19 cellular contexts compared by ENCODE assay signal in genomic region chr2:76251342-76251741, GRCh38.
A peak's percentile ranks its signal among the peaks of the same experiment; 100 is the strongest.
DNase-seq lines count a peak whose midpoint lies in the region; ATAC-seq, FAIRE-seq and TF ChIP-seq lines count a peak whose summit lies in the region.
"Had no signal": no experiment of that assay in that cellular context is flagged by ENCODE, and none has a peak within 500 bp of the region (broad histone marks: within the 10 kb centered on the region; RNA-seq: fewer than 3 reads in every experiment).

No MANE protein-coding gene starts in this region.

- H3K36me3 ChIP-seq in GM12878 (ENCODE audit: control insufficient read depth in 2 of 2, insufficient read depth in 2 of 2, low read length in 1 of 2) (no peaks in the 10 kb centered on the region), OCI-LY7 (ENCODE audit: insufficient read depth, low read length) (no peaks in the 10 kb centered on the region), stomach (no peaks in the 10 kb centered on the region), neural progenitor cell (no peaks in the 10 kb centered on the region)
- H3K36me3 ChIP-seq: BE2C, HAP-1 had no signal

- FAIRE-seq in GM12878 (lab: Jason Lieb, UNC): no peak
- FAIRE-seq: A549, D721Med, GM19239, H1 had no signal

- H3K4me3 Mint-ChIP-seq in neural progenitor cell: no peak overlapping the region
- H3K4me3 Mint-ChIP-seq: CD14-positive monocyte; CD8-positive, alpha-beta T cell had no signal

- SMC1A ChIA-PET in GM12878 (lab: Charles Lee; ENCODE audit: uncharacterized antibody, unreplicated experiment): no interaction called here

- H3K27me3 ChIP-seq in GM12878 (replicated peaks in 1 of 2; ENCODE audit: control insufficient read depth in 2 of 2, insufficient read depth in 2 of 2, low read length in 1 of 2) (no peaks in the 10 kb centered on the region), stomach (no peaks in the 10 kb centered on the region), neural progenitor cell (no peaks in the 10 kb centered on the region)
- H3K27me3 ChIP-seq: BE2C had no signal

- no peak for TF ChIP-seq EP300 in GM12878 (IDR thresholded peaks at IDR 0.05; ENCODE audit: borderline replicate concordance in 1 of 2, control insufficient read depth in 1 of 2, low read depth in 2 of 2, low read length in 2 of 2)
- no peak for TF ChIP-seq EP300 in stomach (IDR thresholded peaks at IDR 0.05)

- H3K4me1 Mint-ChIP-seq in neural progenitor cell: peaks cover under 1% of the 10 kb centered on the region
- H3K4me1 Mint-ChIP-seq: CD14-positive monocyte had no signal

- no peaks in the 10 kb centered on the region for H3K79me2 ChIP-seq in GM12878 (ENCODE audit: control insufficient read depth, insufficient read depth, low read length)
- no peaks in the 10 kb centered on the region for H3K79me2 ChIP-seq in OCI-LY7 (ENCODE audit: insufficient read depth, low read depth, low read length)
- H3K79me2 ChIP-seq in neural progenitor cell (ENCODE audit: low read depth): no peaks in the 10 kb centered on the region

- H3K9ac ChIP-seq in GM12878 (ENCODE audit: control insufficient read depth, insufficient read depth, low read length) (no peak overlapping the region), neural progenitor cell (no peak overlapping the region)

- no peak overlapping the region for H3K4me3 ChIP-seq in GM12878
- H3K4me3 ChIP-seq in OCI-LY7 (ENCODE audit: low read depth, low read length, poor library complexity, severe bottlenecking): no peak overlapping the region
- no peak overlapping the region for H3K4me3 ChIP-seq in stomach
- H3K4me3 ChIP-seq in neural progenitor cell: no peak overlapping the region
- H3K4me3 ChIP-seq: A549, HAP-1 had no signal

- no peak overlapping the region for H3K27ac ChIP-seq in GM12878 (ENCODE audit: control insufficient read depth, insufficient read depth)
- H3K27ac ChIP-seq in OCI-LY7 (ENCODE audit: low read depth, low read length, poor library complexity, severe bottlenecking): no peak overlapping the region
- H3K27ac ChIP-seq in stomach: no peak overlapping the region
- no peak overlapping the region for H3K27ac ChIP-seq in neural progenitor cell
- H3K27ac ChIP-seq: A549 had no signal

- no peaks in the 10 kb centered on the region for H3K9me2 ChIP-seq in OCI-LY7 (ENCODE audit: insufficient read depth, low read length)

- no peak for TF ChIP-seq RAD21 in GM12878 (IDR thresholded peaks at IDR 0.05; ENCODE audit: insufficient read depth, low read depth, low read length)

- no peaks in the 10 kb centered on the region for H4K20me1 ChIP-seq in GM12878 (ENCODE audit: control insufficient read depth, insufficient read depth)
- no peaks in the 10 kb centered on the region for H4K20me1 ChIP-seq in OCI-LY7 (ENCODE audit: insufficient read depth, low read length)
- H4K20me1 ChIP-seq in neural progenitor cell (ENCODE audit: low read depth): no peaks in the 10 kb centered on the region

- H3K4me1 ChIP-seq in GM12878 (ENCODE audit: control insufficient read depth, insufficient read depth, low read length) (no peaks in the 10 kb centered on the region), OCI-LY7 (ENCODE audit: insufficient read depth, low read length, poor library complexity, severe bottlenecking) (no peaks in the 10 kb centered on the region), stomach (no peaks in the 10 kb centered on the region), neural progenitor cell (no peaks in the 10 kb centered on the region)
- H3K4me1 ChIP-seq: A549, BE2C, HAP-1 had no signal

- ATAC-seq in GM18867 (IDR thresholded peaks at IDR 0.05; ENCODE audit: unreplicated experiment) (peak; percentile 51), GM12878 (peak; percentile 59)
- ATAC-seq: A549; CD8-positive, alpha-beta T cell had no signal

- H2AFZ ChIP-seq in GM12878 (ENCODE audit: control insufficient read depth, low read depth, low read length): no peak overlapping the region
- H2AFZ ChIP-seq in OCI-LY7 (ENCODE audit: low read length): no peak overlapping the region
- H2AFZ ChIP-seq in neural progenitor cell (replicated peaks): no peak overlapping the region

- intact Hi-C loops in GM12878 (cut with micrococcal nuclease; ENCODE audit: unreplicated experiment): no loop called here
- intact Hi-C loops in OCI-LY7 (cut with micrococcal nuclease; ENCODE audit: unreplicated experiment): no loop called here
- intact Hi-C loops in stomach (cut with DNase I; ENCODE audit: low total_unique reads): no loop called here

- no peaks in the 10 kb centered on the region for H3F3A ChIP-seq in neural progenitor cell (ENCODE audit: low read depth)

- BruUV-seq in GM12878 (replicated peaks; lab: Mats Ljungman, UMichigan) (no TSS peak), OCI-LY7 (replicated peaks; lab: Mats Ljungman, UMichigan) (no TSS peak)

- RAD21 ChIA-PET in GM12878 (lab: Charles Lee; ENCODE audit: unreplicated experiment): no interaction called here

- TF ChIP-seq CTCF in GM12878 (IDR thresholded peaks at IDR 0.05 in 2 of 3, conservative IDR thresholded peaks at IDR 0.05 in 1 of 3; ENCODE audit: control insufficient read depth in 2 of 3, extremely low read depth in 1 of 3, insufficient read depth in 1 of 3, low read depth in 3 of 3, low read length in 3 of 3) (no peak), OCI-LY7 (conservative IDR thresholded peaks at IDR 0.05; ENCODE audit: low read length) (no peak), stomach (IDR thresholded peaks at IDR 0.05) (no peak), neural progenitor cell (IDR thresholded peaks at IDR 0.05) (no peak)

- POLR2A ChIA-PET in GM12878 (lab: Charles Lee) (no interaction called here), OCI-LY7 (lab: Charles Lee) (no interaction called here)

- H3K9me3 ChIP-seq in GM12878 (replicated peaks; ENCODE audit: control insufficient read depth, insufficient read depth, low read length) (no peaks in the 10 kb centered on the region), OCI-LY7 (ENCODE audit: low read length) (no peaks in the 10 kb centered on the region), stomach (peaks cover 0 to 7% (median 0%) of the 10 kb centered on the region in 4 donors), neural progenitor cell (ENCODE audit: low read depth) (no peaks in the 10 kb centered on the region)
- H3K9me3 ChIP-seq: BE2C, HAP-1 had no signal

- H3K4me2 ChIP-seq in GM12878 (ENCODE audit: control insufficient read depth, insufficient read depth): no peak overlapping the region
- no peak overlapping the region for H3K4me2 ChIP-seq in OCI-LY7 (ENCODE audit: low read length)
- H3K4me2 ChIP-seq in neural progenitor cell: no peak overlapping the region
- H3K4me2 ChIP-seq: A549 had no signal

- H3K27me3 Mint-ChIP-seq in neural progenitor cell (ENCODE audit: insufficient read depth, low read depth): no peaks in the 10 kb centered on the region

- DNase-seq in NAMALWA (ENCODE audit: low spot score): peak; percentile 34
- DNase-seq in GM12878 (ENCODE audit: low read depth, low spot score): no peak
- DNase-seq in kidney tubule cell (ENCODE audit: low spot score): peak; percentile 1
- DNase-seq in OCI-LY7 (ENCODE audit: low spot score): no peak
- no peak for DNase-seq in stomach
- DNase-seq in neural progenitor cell (ENCODE audit: low spot score): no peak
- DNase-seq: BE2C; CD8-positive, alpha-beta T cell; COR-L47; DMS153; GF-D8; KBM-7 had no signal

- TF ChIP-seq POLR2A in GM12878 (IDR thresholded peaks at IDR 0.05; ENCODE audit: low read depth, low read length): no peak
- no peak for TF ChIP-seq POLR2A in stomach (IDR thresholded peaks at IDR 0.05)

- H3K9me3 Mint-ChIP-seq in neural progenitor cell: no peaks in the 10 kb centered on the region

- 0% methylated on average over 2 of the region's 2 CpGs for WGBS in GM12878 (ENCODE audit: insufficient coverage, insufficient replicate concordance, low lambda C conversion rate, missing lambda C conversion rate)
- WGBS in stomach, 5 donors: 71 to 83% (median 74%) methylated on average over 2 of the region's 2 CpGs

- no peaks in the 10 kb centered on the region for H3K36me3 Mint-ChIP-seq in neural progenitor cell
- H3K36me3 Mint-ChIP-seq: CD14-positive monocyte; CD8-positive, alpha-beta T cell had no signal

- in situ Hi-C loops in GM12878 (cut with MboI): no loop called here

- no peak overlapping the region for H3K27ac Mint-ChIP-seq in neural progenitor cell
- H3K27ac Mint-ChIP-seq: CD14-positive monocyte; CD8-positive, alpha-beta T cell had no signal

- CTCF ChIA-PET in GM12878 (lab: Yijun Ruan, JAX): no interaction called here
- CTCF ChIA-PET in OCI-LY7 (lab: Charles Lee; ENCODE audit: unreplicated experiment): no interaction called here

TF ChIP-seq in GM12878, 131 proteins besides CTCF, POLR2A, EP300 and RAD21 (continues in another document):
- TF ChIP-seq SUPT20H (IDR thresholded peaks at IDR 0.05; ENCODE audit: borderline replicate concordance, control insufficient read depth, low read depth, low read length) (no peak), SMAD1 (IDR thresholded peaks at IDR 0.05; ENCODE audit: low read depth, partially characterized antibody) (no peak), SKIL (IDR thresholded peaks at IDR 0.05; ENCODE audit: low read depth, poor library complexity, severe bottlenecking) (no peak), KAT2A (conservative IDR thresholded peaks at IDR 0.05; ENCODE audit: control insufficient read depth, low read depth, low read length) (no peak), MTA2 (IDR thresholded peaks at IDR 0.05; ENCODE audit: low read depth) (no peak)

Comparison
In these comparisons a context has a peak if more than half of its experiments do, and no peak if none do; other contexts are left out.
1. DNase-seq: peak in NAMALWA (single experiment) and kidney tubule cell (single experiment); none in GM12878 (single experiment), OCI-LY7 (single experiment), stomach (single experiment) and neural progenitor cell (single experiment).